ENCODE assay signal across 8 cellular contexts in genomic region chr5:178232124-178232919, GRCh38. TPM values are rescaled to one million over a fixed set of nuclear protein-coding genes. Genes with fewer than 3 reads are reported as not detected.
DNase-seq lines count a peak whose midpoint lies in the region; ATAC-seq and TF ChIP-seq lines count a peak whose summit lies in the region.

TSS of gene PHYKPL (minus strand) at chr5:178232802. CDS start at chr5:178232550, 252 bp downstream.

- peaks cover 79% of the 10 kb centered on the region for H3K4me1 Mint-ChIP-seq in activated CD4-positive, alpha-beta T cell treated with anti-CD3 and anti-CD28 coated beads, Interleukin-2, amount 10 ng/mL, durations not matched to agents 7 days and 5 days

- TF ChIP-seq CTCF in liver (IDR thresholded peaks at IDR 0.05; ENCODE audit: low read depth, low read length, missing input control): no peak

- peaks cover 2 to 25% (median 16%) of the 10 kb centered on the region in 4 donors for H3K36me3 ChIP-seq in liver (ENCODE audit: control insufficient read depth in 4 of 4, insufficient read depth in 3 of 4, low read depth in 1 of 4, low read length in 3 of 4)

- no peak for TF ChIP-seq RAD21 in liver (IDR thresholded peaks at IDR 0.05)

- H3K4me3 Mint-ChIP-seq in activated CD4-positive, alpha-beta T cell treated with anti-CD3 and anti-CD28 coated beads, Interleukin-2, amount 10 ng/mL, durations not matched to agents 7 days and 5 days: peak within 1 kb of the TSS; percentile 83

- peak within 1 kb of the TSS; percentile 87 to 99 for H3K9ac ChIP-seq in liver (ENCODE audit: low read depth in 1 of 2, low read length in 2 of 2)

- CTCF ChIA-PET in activated CD4-positive, alpha-beta T cell treated with anti-CD3 and anti-CD28 coated beads, Interleukin-2, amount 10 ng/mL, durations not matched to agents 7 days and 5 days (lab: Charles Lee): interaction anchor here (0.7 to 2.3 kb wide), 2 partner anchors 19 to 68 kb away, joined by 3 to 6 read pairs; no protein-coding TSS in a partner anchor

- H3K27me3 Mint-ChIP-seq in activated CD4-positive, alpha-beta T cell treated with anti-CD3 and anti-CD28 coated beads, Interleukin-2, amount 10 ng/mL, durations not matched to agents 7 days and 5 days: no peaks in the 10 kb centered on the region

- no peaks in the 10 kb centered on the region for H3K9me3 ChIP-seq in liver (ENCODE audit: control insufficient read depth in 4 of 4, low read length in 3 of 4)

- ATAC-seq in HG02852 (IDR thresholded peaks at IDR 0.05; ENCODE audit: unreplicated experiment): peak; percentile 63

- peak; percentile 76 for TF ChIP-seq POLR2A in GM15510 (IDR thresholded peaks at IDR 0.05; ENCODE audit: borderline replicate concordance, extremely low read depth, insufficient read length)

- DNase-seq in 8988T (peak; percentile 87), NCI-H2196 treated with DMSO at 0.1 percent for 48 hours (lab: John Stamatoyannopoulos, UW; ENCODE audit: unreplicated experiment) (peak; percentile 48), dermis blood vessel endothelial cell (peak; percentile 79)
- DNase-seq in activated CD4-positive, alpha-beta T cell treated with anti-CD3 and anti-CD28 coated beads, Interleukin-2, amount 10 ng/mL, durations not matched to agents 7 days and 5 days: peak; percentile 68
- peak; percentile 64 to 65 for DNase-seq in stimulated activated CD4-positive, alpha-beta T cell treated with anti-CD3 and anti-CD28 coated beads, Interleukin-2, amount 100 ng/mL, for 48 hours

- H3K9me3 Mint-ChIP-seq in activated CD4-positive, alpha-beta T cell treated with anti-CD3 and anti-CD28 coated beads, Interleukin-2, amount 10 ng/mL, durations not matched to agents 7 days and 5 days: no peaks in the 10 kb centered on the region

- H3K27me3 ChIP-seq in liver (ENCODE audit: control insufficient read depth in 4 of 4, insufficient read depth in 4 of 4, low read length in 3 of 4): no peaks in the 10 kb centered on the region

- H3K27ac Mint-ChIP-seq in activated CD4-positive, alpha-beta T cell treated with anti-CD3 and anti-CD28 coated beads, Interleukin-2, amount 10 ng/mL, durations not matched to agents 7 days and 5 days: peak within 1 kb of the TSS; percentile 90

- under 1% methylated on average over 102 of the region's 102 CpGs for WGBS in liver

- H3K36me3 Mint-ChIP-seq in activated CD4-positive, alpha-beta T cell treated with anti-CD3 and anti-CD28 coated beads, Interleukin-2, amount 10 ng/mL, durations not matched to agents 7 days and 5 days (ENCODE audit: low read depth): peaks cover 40% of the 10 kb centered on the region

- peaks cover 30 to 70% (median 48%) of the 10 kb centered on the region in 4 donors for H3K4me1 ChIP-seq in liver (ENCODE audit: control insufficient read depth in 4 of 4, insufficient read depth in 4 of 4, low read length in 3 of 4)

- H3K27ac ChIP-seq in liver (ENCODE audit: low read depth in 1 of 2, low read length in 2 of 2): peak within 1 kb of the TSS; percentile 96 to 99

- POLR2A ChIA-PET in activated CD4-positive, alpha-beta T cell treated with anti-CD3 and anti-CD28 coated beads, Interleukin-2, amount 10 ng/mL, durations not matched to agents 7 days and 5 days (lab: Charles Lee): no interaction called here

- peak within 1 kb of the TSS; percentile 78 to 81 (median 80) for H3K4me3 ChIP-seq in liver (ENCODE audit: low read depth in 1 of 3, low read length in 3 of 3)

TF ChIP-seq in liver, 16 proteins besides CTCF, POLR2A, EP300 and RAD21:
- TF ChIP-seq HNF4G (IDR thresholded peaks at IDR 0.05): no peak
- TF ChIP-seq ZBTB33 (IDR thresholded peaks at IDR 0.05): no peak
- no peak for TF ChIP-seq JUND (IDR thresholded peaks at IDR 0.05)
- no peak for TF ChIP-seq NR2F2 (IDR thresholded peaks at IDR 0.05)
- TF ChIP-seq FOXA2 (IDR thresholded peaks at IDR 0.05): no peak
- no peak for TF ChIP-seq YY1 (IDR thresholded peaks at IDR 0.05)
- TF ChIP-seq REST (IDR thresholded peaks at IDR 0.05): no peak
- TF ChIP-seq FOXA1 (IDR thresholded peaks at IDR 0.05): no peak
- no peak for TF ChIP-seq MAX (IDR thresholded peaks at IDR 0.05)
- TF ChIP-seq ATF3 (IDR thresholded peaks at IDR 0.05): no peak
- TF ChIP-seq TAF1 (conservative IDR thresholded peaks at IDR 0.05): no peak
TF ChIP-seq in liver: peak in this region for 0.

RNA-seq across cellular contexts. Expression of gene PHYKPL, which starts in this region (rescaled TPM):
- 100 to 1,000 TPM; 126 to 138 TPM for total RNA-seq in activated CD4-positive, alpha-beta T cell treated with anti-CD3 and anti-CD28 coated beads, Interleukin-2, amount 10 ng/mL, durations not matched to agents 7 days and 5 days
- total RNA-seq in dermis blood vessel endothelial cell (42.9 and 44.2 TPM in 2 replicates), liver (100 to 1,000 TPM in 1 of 2 donors, 10 to 100 TPM in 1; 25.6 to 103 TPM)
- polyA plus RNA-seq in liver: 10 to 100 TPM; 38.3 to 51.7 TPM

Comparison
In these comparisons a context has a peak if more than half of its experiments do, and no peak if none do; other contexts are left out.
1. Peak in every context shown above with its lines: DNase-seq, ATAC-seq, H3K4me3 ChIP-seq and H3K27ac ChIP-seq.